In genomic region chr17:76868176-76868668, GRCh38 we compare ENCODE assay signal across 8 cellular contexts. TPM values are rescaled to one million over a fixed set of nuclear protein-coding genes. Genes with fewer than 3 reads are reported as not detected.
A peak's percentile ranks its signal among the peaks of the same experiment; 100 is the strongest.
DNase-seq lines count a peak whose midpoint lies in the region; ATAC-seq and TF ChIP-seq lines count a peak whose summit lies in the region.

Gene MGAT5B (plus strand): TSS chr17:76868404. CDS start chr17:76869030, 626 bp downstream.

- peaks cover 4 to 12% (median 5%) of the 10 kb centered on the region in 3 donors for H3K4me1 Mint-ChIP-seq in naive B cell

- ATAC-seq in HG03342 (IDR thresholded peaks at IDR 0.05; ENCODE audit: unreplicated experiment) (peak; percentile 80), naive B cell (ENCODE audit: low read depth in 2 of 2) (peak; percentile 90 to 93), HG03378 (IDR thresholded peaks at IDR 0.05; ENCODE audit: unreplicated experiment) (no peak)

- H3K27me3 Mint-ChIP-seq in naive B cell: peaks cover 17 to 59% (median 39%) of the 10 kb centered on the region in 3 donors

- DNase-seq in NOMO-1 treated with DMSO at 0.1 percent for 48 hours (lab: John Stamatoyannopoulos, UW; ENCODE audit: unreplicated experiment) (peak; percentile 52), naive B cell (peak; percentile 76)
- DNase-seq in activated T-cell treated with anti-CD3 and anti-CD28 coated beads, Interleukin-2, amount 50 U/mL, for 1 hour: peak; percentile 86
- peak; percentile 56 for DNase-seq in stimulated activated CD8-positive, alpha-beta memory T cell treated with anti-CD3 and anti-CD28 coated beads, Interleukin-7, amount 100 ng/mL, for 24 hours (ENCODE audit: low read depth)

- H3K4me1 ChIP-seq in esophagus (ENCODE audit: control insufficient read depth in 2 of 2, insufficient read depth in 2 of 2, low read length in 1 of 2): peaks cover 7 to 9% of the 10 kb centered on the region in 2 donors

- no peaks in the 10 kb centered on the region for H3K9me3 ChIP-seq in esophagus (ENCODE audit: control insufficient read depth in 2 of 2, insufficient read depth in 1 of 2, low read depth in 1 of 2, low read length in 1 of 2)

- H3K27me3 ChIP-seq in esophagus (ENCODE audit: control insufficient read depth in 1 of 2, insufficient read depth in 2 of 2, low read length in 2 of 2): peaks cover 0 to 13% of the 10 kb centered on the region in 2 donors

- no peaks in the 10 kb centered on the region for H3K36me3 Mint-ChIP-seq in naive B cell

- peaks cover 0 to 1% (median 0%) of the 10 kb centered on the region in 7 donors for H3K9me3 Mint-ChIP-seq in naive B cell

- H3K36me3 ChIP-seq in esophagus (ENCODE audit: control insufficient read depth in 2 of 2, insufficient read depth in 2 of 2, low read length in 1 of 2): no peaks in the 10 kb centered on the region

- no peak within 1 kb of the TSS for H3K27ac ChIP-seq in esophagus (ENCODE audit: low read depth in 2 of 2, low read length in 1 of 2)

- H3K27ac Mint-ChIP-seq in naive B cell: peak within 1 kb of the TSS in 4 of 6 donors; percentile 39 to 92 (median 72)

- H3K4me3 Mint-ChIP-seq in naive B cell: peak within 1 kb of the TSS; percentile 33 to 91 (median 82)

- TF ChIP-seq CTCF in GM12872 (IDR thresholded peaks at IDR 0.05; ENCODE audit: insufficient read depth, low read depth, low read length): peak; percentile 80; the same call in 2 of the 3 replicates

- peak within 1 kb of the TSS; percentile 27 to 34 for H3K4me3 ChIP-seq in esophagus (ENCODE audit: low read depth in 1 of 2, low read length in 2 of 2)

- 0 to 1% methylated on average over 35 to 76 of the region's 76 CpGs for WGBS in esophagus, 2 donors

RNA-seq across cellular contexts. Expression of gene MGAT5B, which starts in this region (rescaled TPM):
- polyA plus RNA-seq in esophagus: under 1 TPM; 0.18 to 0.24 TPM
- polyA plus RNA-seq in naive B cell (ENCODE audit: low read depth in 6 of 6): not detected

Comparison
In these comparisons a context has a peak if more than half of its experiments do, and no peak if none do; other contexts are left out.
1. Peak in DNase-seq and ATAC-seq in naive B cell; RNA of the gene not detected or under 1 TPM.